29 cellular contexts compared by ENCODE assay signal in genomic region chr6:79373246-79373645, GRCh38.
DNase-seq lines count a peak whose midpoint lies in the region; ATAC-seq, FAIRE-seq and TF ChIP-seq lines count a peak whose summit lies in the region.
"Had no signal": no experiment of that assay in that cellular context is flagged by ENCODE, and none has a peak within 500 bp of the region (broad histone marks: within the 10 kb centered on the region; RNA-seq: fewer than 3 reads in every experiment).

No MANE protein-coding gene starts in this region.

- ATAC-seq in body of pancreas (peak; percentile 71), mucosa of descending colon (peak; percentile 73)
- ATAC-seq: right cardiac atrium had no signal

- peaks cover 0 to 9% (median 0%) of the 10 kb centered on the region in 3 donors for H3K9me3 ChIP-seq in body of pancreas
- no peaks in the 10 kb centered on the region for H3K9me3 ChIP-seq in mucosa of descending colon
- H3K9me3 ChIP-seq: colonic mucosa, SJSA1, vagina had no signal

- H3K4me1 Mint-ChIP-seq in mesothelial cell of epicardium, result peaks cover 41% of the 10 kb centered on the region
- H3K4me1 Mint-ChIP-seq: naive B cell had no signal

- in situ Hi-C loops in brain microvascular endothelial cell (cut with HindIII; ENCODE audit: low pct_ligation_motif_present, low sequenced_read_pairs), result no loop called here

- H3K4me1 ChIP-seq in body of pancreas, result peaks cover 8% of the 10 kb centered on the region
- no peaks in the 10 kb centered on the region for H3K4me1 ChIP-seq in mucosa of descending colon (ENCODE audit: low read depth)
- H3K4me1 ChIP-seq: colonic mucosa, SJSA1, vagina had no signal

- 30 to 36% methylated on average over 3 of the region's 3 CpGs for WGBS in body of pancreas, 2 donors

- no peak for TF ChIP-seq POLR2A in body of pancreas (IDR thresholded peaks at IDR 0.05)

- no peak overlapping the region for H3K27ac Mint-ChIP-seq in mesothelial cell of epicardium
- H3K27ac Mint-ChIP-seq: activated naive CD8-positive, alpha-beta T cell treated with anti-CD3 and anti-CD28 coated beads, Interleukin-2, amount 10 ng/mL, durations not matched to agents 7 days and 5 days; activated T-cell treated with anti-CD3 and anti-CD28 coated beads, Interleukin-2, amount 50 U/mL, for 24 hours; CD4-positive, alpha-beta T cell; stimulated activated naive CD8-positive, alpha-beta T cell treated with anti-CD3 and anti-CD28 coated beads, Interleukin-15, Interleukin-2, amounts not matched to agents 100 ng/mL and 50 ng/mL, for 24 hours; WTC11 had no signal

- H3K4me3 Mint-ChIP-seq in mesothelial cell of epicardium, result no peak overlapping the region
- H3K4me3 Mint-ChIP-seq: activated naive CD8-positive, alpha-beta T cell treated with anti-CD3 and anti-CD28 coated beads, Interleukin-2, amount 10 ng/mL, durations not matched to agents 7 days and 5 days; activated T-cell treated with anti-CD3 and anti-CD28 coated beads, Interleukin-2, amount 50 U/mL, for 24 hours; CD4-positive, alpha-beta T cell; naive B cell; stimulated activated naive CD8-positive, alpha-beta T cell treated with anti-CD3 and anti-CD28 coated beads, Interleukin-15, Interleukin-2, amounts not matched to agents 100 ng/mL and 50 ng/mL, for 24 hours; WTC11 had no signal

- H3K36me3 Mint-ChIP-seq in mesothelial cell of epicardium, result peaks cover 5% of the 10 kb centered on the region
- H3K36me3 Mint-ChIP-seq: activated naive CD8-positive, alpha-beta T cell treated with anti-CD3 and anti-CD28 coated beads, Interleukin-2, amount 10 ng/mL, durations not matched to agents 7 days and 5 days; naive B cell had no signal

- H3K36me3 ChIP-seq in body of pancreas (replicated peaks in 1 of 2; ENCODE audit: insufficient read depth in 1 of 2, low read depth in 2 of 2), result no peaks in the 10 kb centered on the region
- H3K36me3 ChIP-seq in mucosa of descending colon (ENCODE audit: low read depth), result no peaks in the 10 kb centered on the region
- no peaks in the 10 kb centered on the region for H3K36me3 ChIP-seq in brain microvascular endothelial cell (replicated peaks)
- H3K36me3 ChIP-seq: cardiac muscle cell, colonic mucosa, SJSA1, thoracic aorta, vagina had no signal

- intact Hi-C loops in body of pancreas (cut with DNase I), result no loop called here
- intact Hi-C loops in mucosa of descending colon (cut with DNase I, micrococcal nuclease), result no loop called here

- TF ChIP-seq CTCF in body of pancreas (IDR thresholded peaks at IDR 0.05) (no peak), mucosa of descending colon (IDR thresholded peaks at IDR 0.05) (no peak), D721Med (IDR thresholded peaks at IDR 0.05; ENCODE audit: insufficient read depth, missing control alignments) (no peak), mesothelial cell of epicardium (IDR thresholded peaks at IDR 0.05; ENCODE audit: unreplicated experiment) (no peak), brain microvascular endothelial cell (IDR thresholded peaks at IDR 0.05; ENCODE audit: low read depth, low read length, missing control alignments) (no peak)

- H3K4me3 ChIP-seq in body of pancreas, result no peak overlapping the region
- H3K4me3 ChIP-seq in mucosa of descending colon, result no peak overlapping the region
- no peak overlapping the region for H3K4me3 ChIP-seq in brain microvascular endothelial cell (ENCODE audit: low read depth, low read length)
- H3K4me3 ChIP-seq: cardiac muscle cell, colonic mucosa, SJSA1, thoracic aorta, vagina had no signal

- H3K27ac ChIP-seq in body of pancreas (no peak overlapping the region), brain microvascular endothelial cell (no peak overlapping the region)
- H3K27ac ChIP-seq: cardiac muscle cell, colonic mucosa, SJSA1, thoracic aorta, vagina had no signal

- H3K27me3 ChIP-seq in body of pancreas, result no peaks in the 10 kb centered on the region
- H3K27me3 ChIP-seq in brain microvascular endothelial cell (replicated peaks), result no peaks in the 10 kb centered on the region
- H3K27me3 ChIP-seq: cardiac muscle cell, colonic mucosa, vagina had no signal

- DNase-seq in DMS53 (lab: John Stamatoyannopoulos, UW) (peak; percentile 80), NCI-H2029 treated with DMSO at 0.1 percent for 48 hours (lab: John Stamatoyannopoulos, UW) (peak; percentile 20), body of pancreas (peak in 2 of 4 donors; percentile 25 to 36), mucosa of descending colon (peak in 1 of 3 donors; percentile 3), D721Med (ENCODE audit: insufficient read length, low spot score) (no peak), mesothelial cell of epicardium (ENCODE audit: low spot score in 2 of 2, unreplicated experiment in 2 of 2) (no peak), mucosa of gallbladder (ENCODE audit: low spot score) (no peak), brain microvascular endothelial cell (no peak)
- DNase-seq: activated CD4-positive, alpha-beta T cell treated with anti-CD3 and anti-CD28 coated beads, Interleukin-2, amount 50 U/mL, for 1 hour; activated gamma-delta T cell; activated naive CD8-positive, alpha-beta T cell treated with anti-CD3 and anti-CD28 coated beads, Interleukin-2, amount 10 ng/mL, durations not matched to agents 7 days and 5 days; activated T-cell treated with anti-CD3 and anti-CD28 coated beads, Interleukin-2, amount 50 U/mL, for 24 hours; aorta; CD4-positive, alpha-beta T cell; colonic mucosa; effector CD4-positive, alpha-beta T cell; hippocampal formation; mesendoderm; naive B cell; NCI-H187; right cardiac atrium; RPMI8226; stimulated activated CD4-positive, alpha-beta T cell treated with anti-CD3 and anti-CD28 coated beads, Interleukin-2, amount 100 ng/mL, for 24 hours had no signal

- no peak for FAIRE-seq in D721Med (lab: Jason Lieb, UNC)

- no peaks in the 10 kb centered on the region for H3K27me3 Mint-ChIP-seq in mesothelial cell of epicardium (ENCODE audit: low read depth)

- H3K9me3 Mint-ChIP-seq in mesothelial cell of epicardium, result peaks cover 20% of the 10 kb centered on the region

Comparison
In these comparisons a context has a peak if more than half of its experiments do, and no peak if none do; other contexts are left out.
1. DNase-seq: peak in DMS53 (single experiment) and NCI-H2029 treated with DMSO at 0.1 percent for 48 hours (single experiment); none in D721Med (single experiment), mesothelial cell of epicardium (0 of 2), mucosa of gallbladder (single experiment) and brain microvascular endothelial cell (single experiment).